ENCODE assay signal across 13 cellular contexts in the genomic region with DNA sequence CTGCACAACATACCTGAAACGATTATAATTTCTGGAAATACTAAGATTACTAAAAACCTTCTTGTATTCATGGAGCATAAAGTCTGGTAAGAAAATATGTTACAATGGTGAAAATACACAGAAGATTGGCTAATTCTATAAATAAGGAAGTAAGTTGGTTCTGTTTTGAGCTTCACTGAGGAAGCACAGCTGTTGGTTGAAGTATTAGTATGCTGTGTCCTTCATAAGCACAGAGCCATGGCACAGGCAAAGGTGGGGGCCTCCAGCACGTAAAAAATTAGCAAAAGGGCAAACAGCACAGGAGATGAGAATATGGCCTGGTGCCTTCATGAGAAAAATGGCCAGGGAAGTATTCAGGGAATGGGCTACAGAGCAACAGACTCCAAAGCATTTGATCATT. TPM values are rescaled to one million over a fixed set of nuclear protein-coding genes. Genes with fewer than 3 reads are reported as not detected.
DNase-seq lines count a peak whose midpoint lies in the region; ATAC-seq, FAIRE-seq and TF ChIP-seq lines count a peak whose summit lies in the region.
"Had no signal": no experiment of that assay in that cellular context is flagged by ENCODE, and none has a peak within 500 bp of the region (broad histone marks: within the 10 kb centered on the region; RNA-seq: fewer than 3 reads in every experiment).

No MANE protein-coding gene starts in this region.

- TF ChIP-seq POLR2A in GM12892 (IDR thresholded peaks at IDR 0.05; ENCODE audit: low read depth, low read length), result no peak

- ATAC-seq in GM19463 (IDR thresholded peaks at IDR 0.05; ENCODE audit: unreplicated experiment) (peak; percentile 39), HG03175 (IDR thresholded peaks at IDR 0.05; ENCODE audit: unreplicated experiment) (peak; percentile 40), GM21390 (IDR thresholded peaks at IDR 0.05; ENCODE audit: unreplicated experiment) (no peak)

- FAIRE-seq in GM12892 (lab: Jason Lieb, UNC), result no peak

- DNase-seq in CD1c-positive myeloid dendritic cell (ENCODE audit: extremely low spot score) (peak; percentile 77), SIG-M5 (lab: John Stamatoyannopoulos, UW) (peak; percentile 85), NCI-H2081 treated with DMSO at 0.1 percent for 48 hours (lab: John Stamatoyannopoulos, UW) (no peak), GM12892 (ENCODE audit: insufficient read length) (no peak)
- DNase-seq in activated CD4-positive, CD25-positive, alpha-beta regulatory T cell (lab: John Stamatoyannopoulos, UW), result no peak
- DNase-seq: ACHN; activated CD4-positive, alpha-beta T cell treated with anti-CD3 and anti-CD28 coated beads, Interleukin-2, amount 50 U/mL, for 1 hour; esophagus squamous epithelium; NCI-H2227 treated with DMSO at 0.1 percent for 48 hours had no signal

RNA-seq across cellular contexts. Expression of a gene that starts 40.3 kb away (rescaled TPM):
- not detected for polyA plus RNA-seq in GM12892 (2012; ENCODE audit: missing spikeins)
- polyA plus RNA-seq: cardiac muscle cell had no signal

Comparison
In these comparisons a context has a peak if more than half of its experiments do, and no peak if none do; other contexts are left out.
1. DNase-seq: peak in CD1c-positive myeloid dendritic cell (single experiment) and SIG-M5 (single experiment); none in NCI-H2081 treated with DMSO at 0.1 percent for 48 hours (single experiment), activated CD4-positive, CD25-positive, alpha-beta regulatory T cell (0 of 4) and GM12892 (single experiment).